ENCODE assay signal across 9 cellular contexts in the genomic region with DNA sequence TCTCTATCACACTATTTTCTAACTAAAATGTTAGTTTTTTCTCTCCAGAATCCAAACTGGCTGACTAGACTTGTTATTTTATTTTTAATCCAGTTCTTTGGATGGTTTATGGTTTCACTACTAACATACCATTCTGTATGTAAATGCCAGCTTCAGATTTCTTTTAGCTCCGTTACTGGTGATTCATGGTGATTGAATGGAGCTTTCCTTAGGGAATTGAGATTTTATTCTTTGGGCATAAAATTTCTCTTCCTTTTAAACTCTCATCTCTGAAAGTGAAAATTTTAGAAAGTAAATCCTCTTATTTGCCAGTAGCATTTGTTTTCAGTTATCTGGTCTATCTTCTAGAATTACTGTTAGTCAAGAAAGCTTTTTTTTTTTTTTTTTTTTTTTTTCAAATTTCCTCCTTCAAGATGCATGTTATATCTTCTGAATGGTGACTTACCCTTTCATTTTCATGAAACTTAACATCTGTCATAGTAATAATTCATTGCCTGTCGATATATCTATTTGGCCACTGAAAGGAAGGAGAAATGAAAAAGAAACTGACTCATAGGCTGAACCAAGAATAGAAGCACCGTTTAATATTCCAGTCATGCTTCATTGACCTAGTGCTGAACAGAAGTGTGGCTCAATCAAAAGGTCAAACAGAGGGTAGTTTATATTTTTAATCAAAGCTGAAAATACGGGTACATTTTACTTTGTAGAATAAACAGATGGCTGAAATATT. TPM values are rescaled to one million over a fixed set of nuclear protein-coding genes. Genes with fewer than 3 reads are reported as not detected.
DNase-seq lines count a peak whose midpoint lies in the region; ATAC-seq and TF ChIP-seq lines count a peak whose summit lies in the region.
"Had no signal": no experiment of that assay in that cellular context is flagged by ENCODE, and none has a peak within 500 bp of the region (broad histone marks: within the 10 kb centered on the region; RNA-seq: fewer than 3 reads in every experiment).

No MANE protein-coding gene starts in this region.

- peaks cover 56% of the 10 kb centered on the region for H3K36me3 Mint-ChIP-seq in activated CD8-positive, alpha-beta memory T cell treated with anti-CD3 and anti-CD28 coated beads, Interleukin-2, amount 10 ng/mL, durations not matched to agents 7 days and 5 days

- peaks cover 90% of the 10 kb centered on the region for H3K4me1 Mint-ChIP-seq in activated CD8-positive, alpha-beta memory T cell treated with anti-CD3 and anti-CD28 coated beads, Interleukin-2, amount 10 ng/mL, durations not matched to agents 7 days and 5 days

- no peaks in the 10 kb centered on the region for H3K36me3 ChIP-seq in vagina

- H3K9me3 Mint-ChIP-seq in activated CD8-positive, alpha-beta memory T cell treated with anti-CD3 and anti-CD28 coated beads, Interleukin-2, amount 10 ng/mL, durations not matched to agents 7 days and 5 days (ENCODE audit: low read depth): no peaks in the 10 kb centered on the region

- no peaks in the 10 kb centered on the region for H3K27me3 ChIP-seq in vagina

- peak overlapping the region; percentile 86 for H3K27ac Mint-ChIP-seq in activated CD8-positive, alpha-beta memory T cell treated with anti-CD3 and anti-CD28 coated beads, Interleukin-2, amount 10 ng/mL, durations not matched to agents 7 days and 5 days

- DNase-seq in activated CD8-positive, alpha-beta memory T cell treated with anti-CD3 and anti-CD28 coated beads, Interleukin-2, amount 10 ng/mL, durations not matched to agents 7 days and 5 days: no peak
- no peak for DNase-seq in activated CD8-positive, alpha-beta memory T cell treated with anti-CD3 and anti-CD28 coated beads, Interleukin-2, amount 50 U/mL, for 4 hours
- DNase-seq in NOMO-1 (lab: John Stamatoyannopoulos, UW; ENCODE audit: unreplicated experiment in 2 of 2): peak; percentile 14 to 79
- peak; percentile 16 for DNase-seq in glomerular visceral epithelial cell (ENCODE audit: extremely low spot score)
- DNase-seq in vagina (ENCODE audit: extremely low spot score in 2 of 2): no peak
- DNase-seq in NCI-H748 treated with DMSO at 0.1 percent for 48 hours (lab: John Stamatoyannopoulos, UW): no peak
- DNase-seq in head of caudate nucleus: no peak

- TF ChIP-seq CTCF in vagina (IDR thresholded peaks at IDR 0.05): no peak

- no peaks in the 10 kb centered on the region for H3K9me3 ChIP-seq in vagina

- no peaks in the 10 kb centered on the region for H3K27me3 Mint-ChIP-seq in activated CD8-positive, alpha-beta memory T cell treated with anti-CD3 and anti-CD28 coated beads, Interleukin-2, amount 10 ng/mL, durations not matched to agents 7 days and 5 days

- no peak for TF ChIP-seq POLR2A in vagina (IDR thresholded peaks at IDR 0.05)

- no peak overlapping the region for H3K4me3 ChIP-seq in vagina
- H3K4me3 ChIP-seq: skin epidermis had no signal

- CTCF ChIA-PET in activated CD8-positive, alpha-beta memory T cell treated with anti-CD3 and anti-CD28 coated beads, Interleukin-2, amount 10 ng/mL, durations not matched to agents 7 days and 5 days (lab: Charles Lee): interaction anchor here (1.0 to 16.1 kb wide), 4 partner anchors 21 to 56 kb away, joined by 3 to 321 read pairs (median 6); partner anchors contain the start of gene SRSF8

- H3K4me3 Mint-ChIP-seq in activated CD8-positive, alpha-beta memory T cell treated with anti-CD3 and anti-CD28 coated beads, Interleukin-2, amount 10 ng/mL, durations not matched to agents 7 days and 5 days: peak overlapping the region; percentile 48

- H3K27ac ChIP-seq in vagina: no peak overlapping the region

- ATAC-seq in activated CD8-positive, alpha-beta memory T cell treated with anti-CD3 and anti-CD28 coated beads, Interleukin-2, amount 10 ng/mL, durations not matched to agents 7 days and 5 days: peak; percentile 82
- peak; percentile 77 for ATAC-seq in HG02763 (IDR thresholded peaks at IDR 0.05; ENCODE audit: unreplicated experiment)

- intact Hi-C loops in vagina (cut with DNase I) (loop anchor here (10.0 kb wide), 1 partner anchor 49 kb away; no protein-coding TSS in a partner anchor), head of caudate nucleus (cut with DNase I) (no loop called here)

- peaks cover 65% of the 10 kb centered on the region for H3K4me1 ChIP-seq in vagina

RNA-seq across cellular contexts. Expression of gene ENDOD1, which starts 6.4 kb away (rescaled TPM):
- total RNA-seq in activated CD8-positive, alpha-beta memory T cell treated with anti-CD3 and anti-CD28 coated beads, Interleukin-2, amount 10 ng/mL, durations not matched to agents 7 days and 5 days: 10 to 100 TPM; 37.1 to 40.5 TPM
- 47.9 TPM for total RNA-seq in vagina

RNA-seq across cellular contexts. Expression of gene SRSF8, which starts 29.3 kb away (rescaled TPM):
- 10 to 100 TPM; 23.9 to 45.9 TPM for total RNA-seq in activated CD8-positive, alpha-beta memory T cell treated with anti-CD3 and anti-CD28 coated beads, Interleukin-2, amount 10 ng/mL, durations not matched to agents 7 days and 5 days
- total RNA-seq in vagina: 35.1 TPM

RNA-seq across cellular contexts. Expression of gene KDM4F, which starts 46.8 kb away (rescaled TPM):
- not detected for total RNA-seq in activated CD8-positive, alpha-beta memory T cell treated with anti-CD3 and anti-CD28 coated beads, Interleukin-2, amount 10 ng/mL, durations not matched to agents 7 days and 5 days
- not detected for total RNA-seq in vagina

Comparison
In these comparisons a context has a peak if more than half of its experiments do, and no peak if none do; other contexts are left out.
1. DNase-seq: peak in NOMO-1 (2 of 2) and glomerular visceral epithelial cell (single experiment); none in activated CD8-positive, alpha-beta memory T cell treated with anti-CD3 and anti-CD28 coated beads, Interleukin-2, amount 10 ng/mL, durations not matched to agents 7 days and 5 days (single experiment), activated CD8-positive, alpha-beta memory T cell treated with anti-CD3 and anti-CD28 coated beads, Interleukin-2, amount 50 U/mL, for 4 hours (single experiment), vagina (0 of 2), NCI-H748 treated with DMSO at 0.1 percent for 48 hours (single experiment) and head of caudate nucleus (0 of 42).